In the genomic region with DNA sequence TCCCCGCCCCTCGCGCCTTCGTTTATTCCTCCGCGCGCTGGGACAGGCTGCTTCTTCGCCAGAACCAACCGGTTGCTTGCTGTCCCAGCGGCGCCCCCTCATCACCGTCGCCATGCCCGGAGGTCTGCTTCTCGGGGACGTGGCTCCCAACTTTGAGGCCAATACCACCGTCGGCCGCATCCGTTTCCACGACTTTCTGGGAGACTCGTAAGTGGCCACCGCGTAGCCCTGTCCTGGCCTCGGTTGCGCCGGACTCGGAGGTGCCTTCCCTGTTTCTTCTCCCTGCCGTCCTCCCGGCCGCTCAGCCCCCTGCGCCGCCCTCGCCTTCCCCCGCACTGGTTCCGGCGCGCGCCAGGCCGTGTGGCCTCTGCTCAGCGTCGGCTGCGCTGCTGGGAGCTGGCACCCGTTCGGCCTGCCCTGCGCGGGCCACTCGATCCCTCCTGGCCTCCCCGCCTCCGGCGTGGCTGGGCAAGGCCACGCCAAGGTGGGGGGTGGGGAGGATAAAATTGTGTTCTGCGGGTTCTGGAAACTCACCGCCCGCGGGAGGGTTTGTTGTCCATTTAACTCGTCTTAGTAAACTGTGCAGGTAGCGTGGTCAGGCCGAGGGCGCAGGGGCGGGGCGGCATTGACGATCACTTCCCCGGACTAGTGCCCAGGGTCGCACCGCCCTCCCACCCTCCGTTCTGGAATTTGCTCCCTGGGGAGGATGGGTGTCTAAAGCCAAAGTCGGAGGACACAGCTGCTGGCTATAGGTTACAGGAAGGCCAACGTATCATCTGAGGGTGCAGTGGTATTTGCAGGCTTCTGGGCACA, we compare ENCODE assay signal across 8 cellular contexts. TPM values are rescaled to one million over a fixed set of nuclear protein-coding genes. Genes with fewer than 3 reads are reported as not detected.
DNase-seq lines count a peak whose midpoint lies in the region; ATAC-seq, FAIRE-seq and TF ChIP-seq lines count a peak whose summit lies in the region.

A gene with protein sequence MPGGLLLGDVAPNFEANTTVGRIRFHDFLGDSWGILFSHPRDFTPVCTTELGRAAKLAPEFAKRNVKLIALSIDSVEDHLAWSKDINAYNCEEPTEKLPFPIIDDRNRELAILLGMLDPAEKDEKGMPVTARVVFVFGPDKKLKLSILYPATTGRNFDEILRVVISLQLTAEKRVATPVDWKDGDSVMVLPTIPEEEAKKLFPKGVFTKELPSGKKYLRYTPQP (plus strand): TSS at position 50 of the 813 bp plus-strand sequence. CDS start 63 bp downstream, at position 113.

- ATAC-seq in HCT116, result peak; percentile 75

- RAD21 ChIA-PET in HCT116 (lab: Charles Lee; ENCODE audit: low non-redundant PET in 1 of 2, low total read pairs in 2 of 2, uncharacterized antibody in 2 of 2, unreplicated experiment in 2 of 2), result interaction anchor here in 1 of 2 experiments (0.6 kb wide), 1 partner anchor 186 kb away, joined by 4 read pairs; no protein-coding TSS in a partner anchor

- FAIRE-seq in bronchial epithelial cell (lab: Jason Lieb, UNC), result no peak

- H3K36me3 ChIP-seq in HCT116 (ENCODE audit: control insufficient read depth in 1 of 2, insufficient read depth in 2 of 2, low read length in 2 of 2) (peaks cover 23 to 24% of the 10 kb centered on the region in 2 experiments), bronchial epithelial cell (ENCODE audit: control insufficient read depth, insufficient read depth, low read length) (peaks cover 7% of the 10 kb centered on the region), skeletal muscle tissue (ENCODE audit: control insufficient read depth in 3 of 3, insufficient read depth in 3 of 3, low read length in 3 of 3) (peaks cover 15 to 31% (median 15%) of the 10 kb centered on the region in 3 donors)

- H3K79me2 ChIP-seq in HCT116 (ENCODE audit: insufficient read depth, low read length), result peaks cover 53% of the 10 kb centered on the region

- DNase-seq in NCI-H2227 (lab: John Stamatoyannopoulos, UW; ENCODE audit: unreplicated experiment) (peak; percentile 81), NCI-H2227 treated with DMSO at 0.1 percent for 48 hours (lab: John Stamatoyannopoulos, UW) (no peak), HCT116 (ENCODE audit: low read depth, low spot score) (peak; percentile 2), M059J (ENCODE audit: low read depth) (peak; percentile 73), T follicular helper cell (ENCODE audit: low read depth) (peak; percentile 80), bronchial epithelial cell (ENCODE audit: low read depth) (peak; percentile 50), iPS-NIHi11 (ENCODE audit: low spot score) (peak; percentile 65)

- TF ChIP-seq CTCF in HCT116 (IDR thresholded peaks at IDR 0.05 in 2 of 3, conservative IDR thresholded peaks at IDR 0.05 in 1 of 3; ENCODE audit: borderline replicate concordance in 1 of 3, insufficient read depth in 1 of 3, low read depth in 2 of 3, low read length in 2 of 3) (no peak), bronchial epithelial cell (IDR thresholded peaks at IDR 0.05; ENCODE audit: insufficient read depth, low read length, severe bottlenecking) (no peak)

- H3K4me3 ChIP-seq in HCT116 (replicated peaks in 1 of 2; ENCODE audit: low read depth in 1 of 2, low read length in 2 of 2), result peak within 1 kb of the TSS; percentile 81 to 90
- peak within 1 kb of the TSS; percentile 88 for H3K4me3 ChIP-seq in bronchial epithelial cell (ENCODE audit: low read depth, low read length)
- H3K4me3 ChIP-seq in skeletal muscle tissue (ENCODE audit: low read length in 3 of 3), result peak within 1 kb of the TSS; percentile 90 to 96 (median 91)

- H3K27ac ChIP-seq in HCT116 (ENCODE audit: low read depth, low read length) (peak within 1 kb of the TSS; percentile 87), skeletal muscle tissue (ENCODE audit: low read depth, low read length) (peak within 1 kb of the TSS; percentile 97)

- TF ChIP-seq RAD21 in HCT116 (IDR thresholded peaks at IDR 0.05; ENCODE audit: low read depth), result no peak

- H4K20me1 ChIP-seq in HCT116 (ENCODE audit: insufficient read depth), result no peaks in the 10 kb centered on the region; the same call in 1 of the 2 replicates

- H3K4me2 ChIP-seq in HCT116 (ENCODE audit: low read length), result peak within 1 kb of the TSS; percentile 92

- no TSS peak for BruUV-seq in HCT116 (replicated peaks; lab: Mats Ljungman, UMichigan)

- H3K9me3 ChIP-seq in HCT116 (ENCODE audit: control insufficient read depth in 1 of 2, insufficient read depth in 1 of 2, low read depth in 1 of 2, low read length in 2 of 2) (no peaks in the 10 kb centered on the region), skeletal muscle tissue (ENCODE audit: control insufficient read depth in 3 of 3, low read length in 3 of 3) (no peaks in the 10 kb centered on the region)

- intact Hi-C loops in HCT116 (cut with micrococcal nuclease), result loop anchor here (5.0 kb wide), 2 partner anchors 45 to 345 kb away; a partner anchor contains a TSS

- no peaks in the 10 kb centered on the region for H3K9me2 ChIP-seq in HCT116 (ENCODE audit: insufficient read depth)

- CTCF ChIA-PET in HCT116 (lab: Charles Lee), result no interaction called here

- H3K9ac ChIP-seq in HCT116 (ENCODE audit: low read length) (peak within 1 kb of the TSS; percentile 95), skeletal muscle tissue (ENCODE audit: low read depth in 1 of 3, low read length in 3 of 3) (peak within 1 kb of the TSS; percentile 95 to 99 (median 97))

- H3K4me1 ChIP-seq in HCT116 (ENCODE audit: control insufficient read depth in 1 of 2, insufficient read depth in 2 of 2, low read length in 2 of 2), result peaks cover 10 to 36% of the 10 kb centered on the region in 2 experiments
- H3K4me1 ChIP-seq in skeletal muscle tissue (ENCODE audit: control insufficient read depth in 3 of 3, insufficient read depth in 3 of 3, low read length in 3 of 3), result peaks cover 29 to 49% (median 48%) of the 10 kb centered on the region in 3 donors

- H2AFZ ChIP-seq in HCT116 (ENCODE audit: low read depth, low read length, poor library complexity, severe bottlenecking), result no peak within 1 kb of the TSS

- H3K27me3 ChIP-seq in HCT116 (ENCODE audit: insufficient read depth, low read length), result no peaks in the 10 kb centered on the region
- no peaks in the 10 kb centered on the region for H3K27me3 ChIP-seq in bronchial epithelial cell (ENCODE audit: control insufficient read depth, insufficient read depth, low read length)
- H3K27me3 ChIP-seq in skeletal muscle tissue (ENCODE audit: control insufficient read depth in 3 of 3, insufficient read depth in 3 of 3, low read length in 3 of 3), result no peaks in the 10 kb centered on the region

- peak; percentile 79 for TF ChIP-seq POLR2A in HCT116 (IDR thresholded peaks at IDR 0.05; ENCODE audit: borderline replicate concordance, extremely low read depth, insufficient read depth, insufficient read length)

- POLR2A ChIA-PET in HCT116 (lab: Charles Lee), result no interaction called here

TF ChIP-seq in HCT116, 20 proteins besides CTCF, POLR2A, EP300 and RAD21 (continues in another document):
- TF ChIP-seq EZH2phosphoT487 (IDR thresholded peaks at IDR 0.05; ENCODE audit: borderline replicate concordance), result no peak
- TF ChIP-seq ZFX (IDR thresholded peaks at IDR 0.05), result peak; percentile 81
- no peak for TF ChIP-seq FOSL1 (IDR thresholded peaks at IDR 0.05; ENCODE audit: low read depth)
- TF ChIP-seq SRF (IDR thresholded peaks at IDR 0.05; ENCODE audit: low read depth), result no peak
- TF ChIP-seq, protein P1, sequence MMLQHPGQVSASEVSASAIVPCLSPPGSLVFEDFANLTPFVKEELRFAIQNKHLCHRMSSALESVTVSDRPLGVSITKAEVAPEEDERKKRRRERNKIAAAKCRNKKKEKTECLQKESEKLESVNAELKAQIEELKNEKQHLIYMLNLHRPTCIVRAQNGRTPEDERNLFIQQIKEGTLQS (IDR thresholded peaks at IDR 0.05), result no peak
- TF ChIP-seq SP1 (IDR thresholded peaks at IDR 0.05; ENCODE audit: low read depth), result no peak
- TF ChIP-seq, protein P2, sequence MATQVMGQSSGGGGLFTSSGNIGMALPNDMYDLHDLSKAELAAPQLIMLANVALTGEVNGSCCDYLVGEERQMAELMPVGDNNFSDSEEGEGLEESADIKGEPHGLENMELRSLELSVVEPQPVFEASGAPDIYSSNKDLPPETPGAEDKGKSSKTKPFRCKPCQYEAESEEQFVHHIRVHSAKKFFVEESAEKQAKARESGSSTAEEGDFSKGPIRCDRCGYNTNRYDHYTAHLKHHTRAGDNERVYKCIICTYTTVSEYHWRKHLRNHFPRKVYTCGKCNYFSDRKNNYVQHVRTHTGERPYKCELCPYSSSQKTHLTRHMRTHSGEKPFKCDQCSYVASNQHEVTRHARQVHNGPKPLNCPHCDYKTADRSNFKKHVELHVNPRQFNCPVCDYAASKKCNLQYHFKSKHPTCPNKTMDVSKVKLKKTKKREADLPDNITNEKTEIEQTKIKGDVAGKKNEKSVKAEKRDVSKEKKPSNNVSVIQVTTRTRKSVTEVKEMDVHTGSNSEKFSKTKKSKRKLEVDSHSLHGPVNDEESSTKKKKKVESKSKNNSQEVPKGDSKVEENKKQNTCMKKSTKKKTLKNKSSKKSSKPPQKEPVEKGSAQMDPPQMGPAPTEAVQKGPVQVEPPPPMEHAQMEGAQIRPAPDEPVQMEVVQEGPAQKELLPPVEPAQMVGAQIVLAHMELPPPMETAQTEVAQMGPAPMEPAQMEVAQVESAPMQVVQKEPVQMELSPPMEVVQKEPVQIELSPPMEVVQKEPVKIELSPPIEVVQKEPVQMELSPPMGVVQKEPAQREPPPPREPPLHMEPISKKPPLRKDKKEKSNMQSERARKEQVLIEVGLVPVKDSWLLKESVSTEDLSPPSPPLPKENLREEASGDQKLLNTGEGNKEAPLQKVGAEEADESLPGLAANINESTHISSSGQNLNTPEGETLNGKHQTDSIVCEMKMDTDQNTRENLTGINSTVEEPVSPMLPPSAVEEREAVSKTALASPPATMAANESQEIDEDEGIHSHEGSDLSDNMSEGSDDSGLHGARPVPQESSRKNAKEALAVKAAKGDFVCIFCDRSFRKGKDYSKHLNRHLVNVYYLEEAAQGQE (IDR thresholded peaks at IDR 0.05; ENCODE audit: low read depth), result no peak

RNA-seq across cellular contexts. Expression of the gene that starts here (rescaled TPM):
- total RNA-seq in HCT116 (2021; ENCODE audit: unreplicated experiment) (286 TPM), bronchial epithelial cell (159 and 185 TPM in 2 replicates), skeletal muscle tissue (304 TPM)
- polyA plus RNA-seq in HCT116 (2012), result 201 and 232 TPM in 2 replicates
- 595 and 661 TPM in 2 replicates for total RNA-seq in M059J (2014; rRNA removed; shearing (Covaris generic))
